2 cellular contexts compared by ENCODE assay signal in genomic region chr11:43933226-43933607, GRCh38.
TF ChIP-seq lines count a peak whose summit lies in the region.

No MANE protein-coding gene starts in this region.

TF ChIP-seq in HEK293, 187 proteins besides CTCF, POLR2A, EP300 and RAD21:
- no peak for TF ChIP-seq ZNF791 (tag by site-specific recombination; IDR thresholded peaks at IDR 0.05)
- TF ChIP-seq ZNF768 (tag by site-specific recombination; IDR thresholded peaks at IDR 0.05), result peak; percentile 47; the same call in 1 of the 2 replicates
TF ChIP-seq in HEK293: peak in this region for 1.

TF ChIP-seq in H1, 55 proteins besides CTCF, POLR2A, EP300 and RAD21:
- TF ChIP-seq SIX5 (IDR thresholded peaks at IDR 0.05; ENCODE audit: low read depth, low read length), result no peak
- TF ChIP-seq CHD7 (IDR thresholded peaks at IDR 0.05; ENCODE audit: insufficient replicate concordance, low read length), result no peak
- TF ChIP-seq CBX5 (IDR thresholded peaks at IDR 0.05; ENCODE audit: low read depth, low read length), result no peak
- TF ChIP-seq GABPA (IDR thresholded peaks at IDR 0.05; ENCODE audit: borderline replicate concordance, insufficient read depth, low read length), result no peak
- no peak for TF ChIP-seq SIRT6 (IDR thresholded peaks at IDR 0.05; ENCODE audit: low read length)
- TF ChIP-seq JUN (IDR thresholded peaks at IDR 0.05; ENCODE audit: low read depth, low read length), result no peak
- TF ChIP-seq KDM5A (IDR thresholded peaks at IDR 0.05; ENCODE audit: low read length), result no peak
- TF ChIP-seq YY1 (IDR thresholded peaks at IDR 0.05; ENCODE audit: low read depth, low read length), result no peak
- no peak for TF ChIP-seq BRCA1 (IDR thresholded peaks at IDR 0.05; ENCODE audit: low read depth, low read length)
TF ChIP-seq in H1: peak in this region for 0.
